ENCODE assay signal across 9 cellular contexts in genomic region chr10:78035025-78035424, GRCh38. TPM values are rescaled to one million over a fixed set of nuclear protein-coding genes. Genes with fewer than 3 reads are reported as not detected.
DNase-seq lines count a peak whose midpoint lies in the region; ATAC-seq and TF ChIP-seq lines count a peak whose summit lies in the region.
"Had no signal": no experiment of that assay in that cellular context is flagged by ENCODE, and none has a peak within 500 bp of the region (broad histone marks: within the 10 kb centered on the region; RNA-seq: fewer than 3 reads in every experiment).

No MANE protein-coding gene starts in this region.

- ATAC-seq in left cardiac atrium (no peak), lung (ENCODE audit: insufficient read depth, low FRiP score) (no peak), HG03108 (IDR thresholded peaks at IDR 0.05; ENCODE audit: unreplicated experiment) (no peak), HG03095 (IDR thresholded peaks at IDR 0.05; ENCODE audit: unreplicated experiment) (no peak), HG02623 (IDR thresholded peaks at IDR 0.05; ENCODE audit: unreplicated experiment) (no peak)

- peaks cover 50% of the 10 kb centered on the region for H3K36me3 ChIP-seq in left ventricle myocardium inferior
- peaks cover 18 to 35% of the 10 kb centered on the region in 2 donors for H3K36me3 ChIP-seq in lung (ENCODE audit: control insufficient read depth in 2 of 2, insufficient read depth in 2 of 2, low read length in 2 of 2)

- H3K27me3 ChIP-seq in left ventricle myocardium inferior (ENCODE audit: low read depth) (no peaks in the 10 kb centered on the region), lung (ENCODE audit: control insufficient read depth, insufficient read depth) (no peaks in the 10 kb centered on the region)

- TF ChIP-seq CTCF in left ventricle myocardium inferior (IDR thresholded peaks at IDR 0.05; ENCODE audit: borderline replicate concordance), result no peak
- TF ChIP-seq CTCF in astrocyte of the spinal cord (IDR thresholded peaks at IDR 0.05; ENCODE audit: low read depth, low read length), result no peak
- TF ChIP-seq CTCF in lung (IDR thresholded peaks at IDR 0.05; ENCODE audit: control extremely low read depth, extremely low read depth), result no peak

- H3K27ac ChIP-seq in left ventricle myocardium inferior (replicated peaks), result peak overlapping the region; percentile 73
- H3K27ac ChIP-seq in lung (ENCODE audit: low read depth in 1 of 2, low read length in 1 of 2), result no peak overlapping the region

- intact Hi-C loops in left ventricle myocardium inferior (cut with micrococcal nuclease), result no loop called here
- intact Hi-C loops in left cardiac atrium (cut with DNase I), result no loop called here

- H3K4me1 ChIP-seq in left ventricle myocardium inferior (peaks cover 50% of the 10 kb centered on the region), lung (ENCODE audit: control insufficient read depth in 2 of 2, insufficient read depth in 2 of 2, low read length in 2 of 2) (peaks cover 6 to 21% of the 10 kb centered on the region in 2 donors)

- H3K9me3 ChIP-seq in left ventricle myocardium inferior (replicated peaks), result no peaks in the 10 kb centered on the region
- H3K9me3 ChIP-seq in lung (ENCODE audit: control insufficient read depth in 2 of 2, insufficient read depth in 1 of 2, low read length in 1 of 2), result no peaks in the 10 kb centered on the region

- in situ Hi-C loops in astrocyte of the spinal cord (cut with HindIII; ENCODE audit: low sequenced_read_pairs), result no loop called here

- H3K4me3 ChIP-seq in left ventricle myocardium inferior (peak overlapping the region; percentile 75), astrocyte of the spinal cord (ENCODE audit: low read depth, low read length) (peak overlapping the region; percentile 91), lung (peak overlapping the region; percentile 87)

- DNase-seq in left ventricle myocardium inferior (no peak), left cardiac atrium (no peak), astrocyte of the spinal cord (ENCODE audit: low read depth, low spot score) (peak; percentile 19), lung (ENCODE audit: low spot score) (no peak), RPMI8226 (no peak)
- DNase-seq: WERI-Rb-1 had no signal

- 69 to 89% methylated on average over 5 of the region's 5 CpGs for WGBS in lung, 2 donors

RNA-seq across cellular contexts. Expression of gene RPS24, which starts 1.4 kb away (rescaled TPM):
- total RNA-seq in left ventricle myocardium inferior (829 TPM), left cardiac atrium (100 to 1,000 TPM; 889 to 894 TPM), lung (1,000 to 10,000 TPM; 1,037 to 2,229 TPM)
- 1,000 to 10,000 TPM; 3,417 to 8,225 TPM for polyA plus RNA-seq in lung

RNA-seq across cellular contexts. Expression of gene POLR3A, which starts 5.7 kb away (rescaled TPM):
- 8.2 TPM for total RNA-seq in left ventricle myocardium inferior
- total RNA-seq in left cardiac atrium, result 10 to 100 TPM in 1 of 2 donors, 1 to 10 TPM in 1; 9.7 to 10.2 TPM
- total RNA-seq in lung, result 10 to 100 TPM; 11.9 to 15.0 TPM
- 1 to 10 TPM; 3.9 to 5.5 TPM for polyA plus RNA-seq in lung
